Comparison of ENCODE assay signal across 8 cellular contexts in genomic region chr11:33773399-33774355, GRCh38. TPM values are rescaled to one million over a fixed set of nuclear protein-coding genes. Genes with fewer than 3 reads are reported as not detected.
DNase-seq lines count a peak whose midpoint lies in the region; ATAC-seq, FAIRE-seq and TF ChIP-seq lines count a peak whose summit lies in the region.

No MANE protein-coding gene starts in this region.

- POLR2A ChIA-PET in HEK293T (lab: Yijun Ruan, JAX): interaction anchor here (1.1 to 1.9 kb wide), 3 partner anchors 28 to 37 kb away, joined by 3 to 9 read pairs (median 8); partner anchors contain the start of gene CD59

- H3K27ac ChIP-seq in MM.1S (ENCODE audit: low read length) (peak overlapping the region; percentile 47; the same call in 1 of the 2 replicates), fibroblast of lung (ENCODE audit: insufficient read depth, low read length) (peak overlapping the region; percentile 43)

- peaks cover 46% of the 10 kb centered on the region for H3K79me2 ChIP-seq in MM.1S (ENCODE audit: low read length)
- H3K79me2 ChIP-seq in fibroblast of lung (ENCODE audit: control insufficient read depth, insufficient read depth, low read length): peaks cover 17% of the 10 kb centered on the region

- peaks cover 40% of the 10 kb centered on the region for H3K4me1 Mint-ChIP-seq in activated T-cell treated with anti-CD3 and anti-CD28 coated beads, Interleukin-2, amount 50 U/mL, for 4 hours (ENCODE audit: low read depth)
- peaks cover 28% of the 10 kb centered on the region for H3K4me1 Mint-ChIP-seq in nephron

- peaks cover 11% of the 10 kb centered on the region for H3K36me3 Mint-ChIP-seq in activated T-cell treated with anti-CD3 and anti-CD28 coated beads, Interleukin-2, amount 50 U/mL, for 4 hours (ENCODE audit: insufficient read depth)
- H3K36me3 Mint-ChIP-seq in nephron (ENCODE audit: low read depth): peaks cover 11% of the 10 kb centered on the region

- H3F3A ChIP-seq in MM.1S (ENCODE audit: insufficient read depth, low read length): peaks cover 15% of the 10 kb centered on the region; the same call in 1 of the 2 replicates

- H3K4me3 ChIP-seq in MM.1S (ENCODE audit: low read length) (peak overlapping the region; percentile 97), fibroblast of lung (replicated peaks in 1 of 4; ENCODE audit: control extremely low read depth in 1 of 4, insufficient read depth in 1 of 4, low read depth in 3 of 4, low read length in 4 of 4) (peak overlapping the region; percentile 81 to 89 (median 85))

- peak; percentile 34 for DNase-seq in HEK293T (ENCODE audit: extremely low spot score)
- peak; percentile 36 for DNase-seq in MM.1S
- peak; percentile 11 for DNase-seq in activated T-cell treated with anti-CD3 and anti-CD28 coated beads, Interleukin-2, amount 50 U/mL, for 4 hours
- DNase-seq in fibroblast of lung (ENCODE audit: low read depth in 2 of 2): peak in 1 of 2 donors; percentile 25
- peak; percentile 26 for DNase-seq in urothelium cell line (ENCODE audit: low spot score)
- DNase-seq in HK-2 (ENCODE audit: unreplicated experiment): no peak

- H3K9ac ChIP-seq in MM.1S (ENCODE audit: low read length): peak overlapping the region; percentile 77
- peak overlapping the region; percentile 57 for H3K9ac ChIP-seq in fibroblast of lung (ENCODE audit: insufficient read depth, low read length)

- H2AFZ ChIP-seq in MM.1S (ENCODE audit: low read length) (peak overlapping the region; percentile 92), fibroblast of lung (ENCODE audit: low read length) (peak overlapping the region; percentile 86)

- H3K4me2 ChIP-seq in MM.1S (ENCODE audit: low read depth, low read length) (peak overlapping the region; percentile 66), fibroblast of lung (ENCODE audit: extremely low read depth, insufficient read depth, low read length) (peak overlapping the region; percentile 74)

- H4K20me1 ChIP-seq in MM.1S (ENCODE audit: insufficient read depth, low read length): peaks cover 4% of the 10 kb centered on the region; the same call in 1 of the 2 replicates
- no peaks in the 10 kb centered on the region for H4K20me1 ChIP-seq in fibroblast of lung (ENCODE audit: control insufficient read depth, extremely low read depth, insufficient read depth, low read length)

- CTCF ChIA-PET in HEK293T (lab: Yijun Ruan, JAX): interaction anchor here (0.9 kb wide), 1 partner anchor 608 kb away, joined by 3 read pairs; no protein-coding TSS in a partner anchor

- H3K4me1 ChIP-seq in MM.1S (ENCODE audit: low read length) (peaks cover 47% of the 10 kb centered on the region), fibroblast of lung (ENCODE audit: control insufficient read depth, extremely low read depth, insufficient read depth, low read length) (peaks cover 3% of the 10 kb centered on the region)

- TF ChIP-seq CTCF in GM12872 (IDR thresholded peaks at IDR 0.05; ENCODE audit: insufficient read depth, low read depth, low read length): 0 out of 3 replicates have a peak, but pooled peaks have one; percentile 10
- no peak for TF ChIP-seq CTCF in MM.1S (IDR thresholded peaks at IDR 0.05; ENCODE audit: low read length)
- no peak for TF ChIP-seq CTCF in fibroblast of lung (conservative IDR thresholded peaks at IDR 0.05 in 1 of 2, IDR thresholded peaks at IDR 0.05 in 1 of 2; ENCODE audit: low read depth in 1 of 2, low read length in 2 of 2)
- no peak for TF ChIP-seq CTCF in nephron (IDR thresholded peaks at IDR 0.05; ENCODE audit: unreplicated experiment in 3 of 3)

- H3K9me2 ChIP-seq in MM.1S (replicated peaks; ENCODE audit: insufficient read depth, low read length): no peaks in the 10 kb centered on the region

- H3K4me3 Mint-ChIP-seq in activated T-cell treated with anti-CD3 and anti-CD28 coated beads, Interleukin-2, amount 50 U/mL, for 4 hours: peak overlapping the region; percentile 93
- peak overlapping the region; percentile 92 to 99 (median 97) for H3K4me3 Mint-ChIP-seq in nephron

- H3K36me3 ChIP-seq in MM.1S (replicated peaks; ENCODE audit: insufficient read depth, low read length): peaks cover 5% of the 10 kb centered on the region; the same call in 1 of the 2 replicates
- H3K36me3 ChIP-seq in fibroblast of lung (ENCODE audit: control insufficient read depth, insufficient read depth, low read length): peaks cover 3% of the 10 kb centered on the region

- ATAC-seq in activated T-cell treated with anti-CD3 and anti-CD28 coated beads, Interleukin-2, amount 50 U/mL, for 4 hours: peak; percentile 79 to 81

- peak overlapping the region in 2 of 3 experiments; percentile 75 to 88 for H3K27ac Mint-ChIP-seq in nephron

- H3K9me3 Mint-ChIP-seq in activated T-cell treated with anti-CD3 and anti-CD28 coated beads, Interleukin-2, amount 50 U/mL, for 4 hours: no peaks in the 10 kb centered on the region
- H3K9me3 Mint-ChIP-seq in nephron: no peaks in the 10 kb centered on the region

- 0 out of 2 replicates have a peak, but pooled peaks cover 3% of the 10 kb centered on the region for H3K27me3 ChIP-seq in MM.1S (replicated peaks; ENCODE audit: insufficient read depth, low read length)
- H3K27me3 ChIP-seq in fibroblast of lung (ENCODE audit: control insufficient read depth, insufficient read depth, low read length): no peaks in the 10 kb centered on the region

- H3K9me3 ChIP-seq in MM.1S (replicated peaks; ENCODE audit: insufficient read depth, low read length) (no peaks in the 10 kb centered on the region), fibroblast of lung (ENCODE audit: control insufficient read depth, insufficient read depth, low read depth, low read length) (no peaks in the 10 kb centered on the region)

- H3K27me3 Mint-ChIP-seq in activated T-cell treated with anti-CD3 and anti-CD28 coated beads, Interleukin-2, amount 50 U/mL, for 4 hours (ENCODE audit: low read depth): peaks cover 13% of the 10 kb centered on the region
- H3K27me3 Mint-ChIP-seq in nephron (ENCODE audit: low read depth): peaks cover 14% of the 10 kb centered on the region

- no peak for FAIRE-seq in urothelium cell line (lab: Jason Lieb, UNC)

TF ChIP-seq in HEK293T, 16 proteins besides CTCF, POLR2A, EP300 and RAD21:
- no peak for TF ChIP-seq HDGF (IDR thresholded peaks at IDR 0.05; ENCODE audit: borderline replicate concordance)
- TF ChIP-seq L3MBTL2 (conservative IDR thresholded peaks at IDR 0.05): peak; percentile 42; the same call in 1 of the 2 replicates
- TF ChIP-seq ZNF384 (IDR thresholded peaks at IDR 0.05): no peak
- TF ChIP-seq PKNOX1 (IDR thresholded peaks at IDR 0.05): 0 out of 2 replicates have a peak, but pooled peaks have one; percentile 15

RNA-seq across cellular contexts. Expression of gene FBXO3, which starts 0.6 kb away (rescaled TPM):
- 10 to 100 TPM; 14.4 to 16.2 (median 14.8) TPM for total RNA-seq in activated T-cell treated with anti-CD3 and anti-CD28 coated beads, Interleukin-2, amount 50 U/mL, for 4 hours
- 27.2 and 28.7 TPM in 2 replicates for total RNA-seq in fibroblast of lung
- 39.6 and 46.2 TPM in 2 replicates for polyA plus RNA-seq in fibroblast of lung
- 18.2 and 18.7 TPM in 2 replicates for polyA plus RNA-seq in fibroblast of lung (2012)
- 5.1 and 6.0 TPM in 2 replicates for polyA minus RNA-seq in fibroblast of lung (ENCODE audit: low replicate concordance)

RNA-seq across cellular contexts. Expression of gene CD59, which starts 37.5 kb away (rescaled TPM):
- 10 to 100 TPM; 27.8 to 44.8 (median 30.0) TPM for total RNA-seq in activated T-cell treated with anti-CD3 and anti-CD28 coated beads, Interleukin-2, amount 50 U/mL, for 4 hours
- 209 and 380 TPM in 2 replicates for total RNA-seq in fibroblast of lung
- polyA plus RNA-seq in fibroblast of lung: 1,165 and 1,404 TPM in 2 replicates
- 928 and 1,205 TPM in 2 replicates for polyA plus RNA-seq in fibroblast of lung (2012)
- polyA minus RNA-seq in fibroblast of lung (ENCODE audit: low replicate concordance): 662 and 789 TPM in 2 replicates
